36 cellular contexts compared by ENCODE assay signal in genomic region chr2:38502107-38502506, GRCh38.
DNase-seq lines count a peak whose midpoint lies in the region; ATAC-seq, FAIRE-seq and TF ChIP-seq lines count a peak whose summit lies in the region.
"Had no signal": no experiment of that assay in that cellular context is flagged by ENCODE, and none has a peak within 500 bp of the region (broad histone marks: within the 10 kb centered on the region; RNA-seq: fewer than 3 reads in every experiment).

No MANE protein-coding gene starts in this region.

- dilution Hi-C loops in mammary epithelial cell (cut with HindIII; ENCODE audit: low sequenced_read_pairs), result no loop called here

- TF ChIP-seq EP300 in HepG2 (IDR thresholded peaks at IDR 0.05; ENCODE audit: low read depth in 2 of 2, low read length in 2 of 2) (no peak), HepG2 (CRISPR knock-in tag; IDR thresholded peaks at IDR 0.05; ENCODE audit: borderline replicate concordance) (no peak), K562 (IDR thresholded peaks at IDR 0.05; ENCODE audit: low read length) (no peak)

- no peak overlapping the region for H3K4me2 ChIP-seq in HepG2 (ENCODE audit: low read depth, low read length)
- H3K4me2 ChIP-seq in K562 (ENCODE audit: insufficient read depth, low read length), result no peak overlapping the region
- no peak overlapping the region for H3K4me2 ChIP-seq in mammary epithelial cell (ENCODE audit: insufficient read depth, low read depth, low read length)
- H3K4me2 ChIP-seq: A549; BLaER1; BLaER1 treated with 17β-estradiol and CSF1 and Interleukin-3, amounts not matched to agents 10 nM and 100 nM had no signal

- no peak for TF ChIP-seq POLR2A in HepG2 (IDR thresholded peaks at IDR 0.05; ENCODE audit: insufficient read depth in 1 of 2, low read depth in 2 of 2, low read length in 2 of 2)
- TF ChIP-seq POLR2A in right lobe of liver (IDR thresholded peaks at IDR 0.05), result no peak
- no peak for TF ChIP-seq POLR2A in K562 (conservative IDR thresholded peaks at IDR 0.05)

- 27% methylated on average over 1 of the region's 1 CpG for WGBS in HepG2 (ENCODE audit: low lambda C conversion rate)
- 80% methylated on average over 1 of the region's 1 CpG for WGBS in right lobe of liver (ENCODE audit: insufficient coverage, low coverage, low lambda C conversion rate, missing lambda C conversion rate)
- WGBS in K562 (ENCODE audit: insufficient coverage, low coverage, missing lambda C conversion rate), result 12% methylated on average over 1 of the region's 1 CpG
- WGBS in mammary epithelial cell (ENCODE audit: low coverage, missing lambda C conversion rate), result 67% methylated on average over 1 of the region's 1 CpG

- no peaks in the 10 kb centered on the region for H3K79me2 ChIP-seq in HepG2 (ENCODE audit: insufficient read depth, low read length)
- H3K79me2 ChIP-seq in K562 (ENCODE audit: control insufficient read depth, insufficient read depth, low read length), result no peaks in the 10 kb centered on the region
- H3K79me2 ChIP-seq in mammary epithelial cell (ENCODE audit: insufficient read depth, low read length), result no peaks in the 10 kb centered on the region

- POLR2A ChIA-PET in HepG2 (lab: Yijun Ruan, JAX), result interaction anchor here (0.6 kb wide), 1 partner anchor 191 kb away, joined by 6 read pairs; no protein-coding TSS in a partner anchor
- POLR2A ChIA-PET in HEK293 (lab: Yijun Ruan, JAX), result no interaction called here
- POLR2A ChIA-PET in K562 (lab: Yijun Ruan, JAX), result no interaction called here

- H3K36me3 Mint-ChIP-seq in nephron (ENCODE audit: low read depth), result no peaks in the 10 kb centered on the region
- H3K36me3 Mint-ChIP-seq: CD4-positive, CD25-positive, alpha-beta regulatory T cell; CD8-positive, alpha-beta T cell had no signal

- H3K9me3 ChIP-seq in HepG2 (ENCODE audit: low read length) (peaks cover 13% of the 10 kb centered on the region), right lobe of liver (no peaks in the 10 kb centered on the region), HEK293 (ENCODE audit: control insufficient read depth, insufficient read depth, low read depth, low read length) (no peaks in the 10 kb centered on the region), K562 (replicated peaks; ENCODE audit: control insufficient read depth, insufficient read depth, low read depth, low read length) (peaks cover 4% of the 10 kb centered on the region; the same call in 1 of the 2 replicates), mammary epithelial cell (replicated peaks; ENCODE audit: insufficient read depth, low read length) (no peaks in the 10 kb centered on the region)
- H3K9me3 ChIP-seq: BE2C had no signal

- H4K20me1 ChIP-seq in HepG2 (ENCODE audit: insufficient read depth, low read length) (no peaks in the 10 kb centered on the region), K562 (replicated peaks; ENCODE audit: control insufficient read depth, insufficient read depth, low read length) (no peaks in the 10 kb centered on the region), mammary epithelial cell (ENCODE audit: insufficient read depth, low read length) (no peaks in the 10 kb centered on the region)
- H4K20me1 ChIP-seq: BLaER1; BLaER1 treated with 17β-estradiol and CSF1 and Interleukin-3, amounts not matched to agents 10 nM and 100 nM had no signal

- H3K4me3 Mint-ChIP-seq in nephron, result no peak overlapping the region
- H3K4me3 Mint-ChIP-seq: B cell; CD14-positive monocyte; CD4-positive, alpha-beta memory T cell; CD4-positive, alpha-beta T cell; CD4-positive, CD25-positive, alpha-beta regulatory T cell; CD8-positive, alpha-beta memory T cell; CD8-positive, alpha-beta T cell had no signal

- H3K9ac ChIP-seq in HepG2 (ENCODE audit: insufficient read depth, low read depth, low read length) (no peak overlapping the region), K562 (ENCODE audit: insufficient read depth in 1 of 2, low read depth in 2 of 2, low read length in 2 of 2) (no peak overlapping the region), mammary epithelial cell (ENCODE audit: insufficient read depth, low read length) (no peak overlapping the region)
- H3K9ac ChIP-seq: BLaER1; BLaER1 treated with 17β-estradiol and CSF1 and Interleukin-3, amounts not matched to agents 10 nM and 100 nM had no signal

- H3K36me3 ChIP-seq in HepG2 (replicated peaks in 1 of 2; ENCODE audit: control insufficient read depth in 1 of 2, insufficient read depth in 2 of 2, low read length in 2 of 2) (no peaks in the 10 kb centered on the region), right lobe of liver (no peaks in the 10 kb centered on the region), HEK293 (ENCODE audit: control insufficient read depth in 2 of 2, insufficient read depth in 1 of 2, low read length in 2 of 2) (no peaks in the 10 kb centered on the region), K562 (ENCODE audit: control insufficient read depth, insufficient read depth, low read length) (no peaks in the 10 kb centered on the region), mammary epithelial cell (ENCODE audit: insufficient read depth, low read length) (no peaks in the 10 kb centered on the region)
- H3K36me3 ChIP-seq: BE2C; BLaER1; BLaER1 treated with 17β-estradiol and CSF1 and Interleukin-3, amounts not matched to agents 10 nM and 100 nM had no signal

- H3K4me1 ChIP-seq in HepG2 (ENCODE audit: insufficient read depth, low read length) (peaks cover 32% of the 10 kb centered on the region), right lobe of liver (peaks cover 0 to 19% (median 7%) of the 10 kb centered on the region in 4 donors), HEK293 (ENCODE audit: control insufficient read depth, insufficient read depth, low read length) (peaks cover 2% of the 10 kb centered on the region; the same call in 1 of the 2 replicates), K562 (replicated peaks in 1 of 2; ENCODE audit: control insufficient read depth in 2 of 2, insufficient read depth in 2 of 2, low read length in 2 of 2) (no peaks in the 10 kb centered on the region; a peak in 1 of 5 replicates), mammary epithelial cell (ENCODE audit: insufficient read depth, low read length) (peaks cover 9% of the 10 kb centered on the region)
- H3K4me1 ChIP-seq: BE2C had no signal

- FAIRE-seq in HepG2 (lab: Jason Lieb, UNC) (no peak), K562 (lab: Jason Lieb, UNC) (no peak)
- FAIRE-seq: A204.1, A549, D721Med had no signal

- H2AFZ ChIP-seq in HepG2 (ENCODE audit: low read length) (no peak overlapping the region), K562 (ENCODE audit: low read depth, low read length) (no peak overlapping the region), mammary epithelial cell (ENCODE audit: low read depth, low read length) (no peak overlapping the region)

- H3K27me3 Mint-ChIP-seq in nephron (ENCODE audit: low read depth), result peaks cover 5% of the 10 kb centered on the region

- H3K4me3 ChIP-seq in HepG2 (replicated peaks in 1 of 3; ENCODE audit: insufficient read depth in 1 of 3, low read depth in 2 of 3, low read length in 3 of 3) (no peak overlapping the region), right lobe of liver (no peak overlapping the region), HEK293 (ENCODE audit: low read depth, low read length) (no peak overlapping the region), K562 (no peak overlapping the region), mammary epithelial cell (replicated peaks in 1 of 3; ENCODE audit: insufficient read depth in 1 of 3, low read depth in 2 of 3, low read length in 3 of 3) (no peak overlapping the region)
- H3K4me3 ChIP-seq: A549; BLaER1; BLaER1 treated with 17β-estradiol and CSF1 and Interleukin-3, amounts not matched to agents 10 nM and 100 nM had no signal

- H3K27ac ChIP-seq in HepG2 (ENCODE audit: extremely low read length, insufficient read depth, low read length), result no peak overlapping the region
- no peak overlapping the region for H3K27ac ChIP-seq in right lobe of liver
- no peak overlapping the region for H3K27ac ChIP-seq in HEK293 (ENCODE audit: extremely low read depth, low read depth, low read length)
- no peak overlapping the region for H3K27ac ChIP-seq in K562 (ENCODE audit: extremely low read depth, low read depth, low read length)
- no peak overlapping the region for H3K27ac ChIP-seq in mammary epithelial cell (ENCODE audit: insufficient read depth, low read depth, low read length)
- H3K27ac ChIP-seq: 22Rv1; A549; BLaER1; BLaER1 treated with 17β-estradiol and CSF1 and Interleukin-3, amounts not matched to agents 10 nM and 100 nM; C4-2B had no signal

- H3K4me1 Mint-ChIP-seq in nephron, result peaks cover 73% of the 10 kb centered on the region
- H3K4me1 Mint-ChIP-seq: CD14-positive monocyte had no signal

- intact Hi-C loops in HepG2 (cut with micrococcal nuclease; ENCODE audit: unreplicated experiment) (no loop called here), right lobe of liver (cut with DNase I) (no loop called here), K562 (cut with micrococcal nuclease) (no loop called here), mammary epithelial cell (cut with micrococcal nuclease) (no loop called here)

- in situ Hi-C loops in HepG2 (cut with HindIII; ENCODE audit: extremely low pct_ligation_motif_present, low pct_unique_long_range_greater_than_20kb), result no loop called here
- in situ Hi-C loops in K562 (cut with MboI), result no loop called here
- in situ Hi-C loops in mammary epithelial cell (cut with MboI; ENCODE audit: low sequenced_read_pairs in 2 of 2), result loop anchor here in 1 of 2 donors (10.0 kb wide), 1 partner anchor 187 kb away; no protein-coding TSS in a partner anchor

- no peaks in the 10 kb centered on the region for H3K9me1 ChIP-seq in K562 (ENCODE audit: control insufficient read depth, insufficient read depth, low read length)

- H3K27me3 ChIP-seq in HepG2 (ENCODE audit: control insufficient read depth in 1 of 2, insufficient read depth in 2 of 2, low read length in 2 of 2) (no peaks in the 10 kb centered on the region), right lobe of liver (no peaks in the 10 kb centered on the region), K562 (ENCODE audit: control insufficient read depth in 2 of 2, insufficient read depth in 2 of 2, low read length in 2 of 2) (no peaks in the 10 kb centered on the region), mammary epithelial cell (ENCODE audit: insufficient read depth, low read length) (no peaks in the 10 kb centered on the region)
- H3K27me3 ChIP-seq: BE2C; BLaER1; BLaER1 treated with 17β-estradiol and CSF1 and Interleukin-3, amounts not matched to agents 10 nM and 100 nM had no signal

- H3K27ac Mint-ChIP-seq in nephron, result peak overlapping the region in 2 of 3 experiments; percentile 30 to 80
- H3K27ac Mint-ChIP-seq: B cell; CD14-positive monocyte; CD4-positive, alpha-beta memory T cell; CD4-positive, alpha-beta T cell; CD4-positive, CD25-positive, alpha-beta regulatory T cell; CD8-positive, alpha-beta memory T cell; CD8-positive, alpha-beta T cell had no signal

- TF ChIP-seq CTCF in HepG2 (CRISPR knock-in tag; IDR thresholded peaks at IDR 0.05), result no peak
- no peak for TF ChIP-seq CTCF in right lobe of liver (IDR thresholded peaks at IDR 0.05)
- no peak for TF ChIP-seq CTCF in HEK293 (tag by site-specific recombination; IDR thresholded peaks at IDR 0.05)
- TF ChIP-seq CTCF in K562 (IDR thresholded peaks at IDR 0.05 in 2 of 3, conservative IDR thresholded peaks at IDR 0.05 in 1 of 3; ENCODE audit: insufficient read depth in 2 of 3, low read depth in 1 of 3, low read length in 3 of 3), result no peak
- no peak for TF ChIP-seq CTCF in nephron (IDR thresholded peaks at IDR 0.05; ENCODE audit: unreplicated experiment in 3 of 3)
- no peak for TF ChIP-seq CTCF in mammary epithelial cell (conservative IDR thresholded peaks at IDR 0.05 in 1 of 2, IDR thresholded peaks at IDR 0.05 in 1 of 2; ENCODE audit: extremely low read depth in 1 of 2, insufficient read depth in 1 of 2, low read depth in 1 of 2, low read length in 2 of 2)

- no TSS peak for BruUV-seq in HepG2 (replicated peaks; lab: Mats Ljungman, UMichigan)
- BruUV-seq in K562 (replicated peaks; lab: Mats Ljungman, UMichigan), result no TSS peak
- no TSS peak for BruUV-seq in mammary epithelial cell (replicated peaks; lab: Mats Ljungman, UMichigan)

- TF ChIP-seq RAD21 in HepG2 (CRISPR knock-in tag; IDR thresholded peaks at IDR 0.05), result no peak
- TF ChIP-seq RAD21 in K562 (CRISPR knock-in tag; conservative IDR thresholded peaks at IDR 0.05 in 1 of 2, IDR thresholded peaks at IDR 0.05 in 1 of 2), result no peak

- H3K9me3 Mint-ChIP-seq in nephron, result peaks cover 9% of the 10 kb centered on the region
- H3K9me3 Mint-ChIP-seq: CD4-positive, alpha-beta T cell had no signal

- CTCF ChIA-PET in HepG2 (lab: Yijun Ruan, JAX; ENCODE audit: low intra/inter-chr PET ratio, low total read pairs) (no interaction called here), HEK293 (lab: Yijun Ruan, JAX) (interaction anchor here (0.6 kb wide), 1 partner anchor 159 kb away, joined by 3 read pairs; no protein-coding TSS in a partner anchor), K562 (lab: Yijun Ruan, JAX; ENCODE audit: low intra/inter-chr PET ratio) (no interaction called here), mammary epithelial cell (lab: Charles Lee; ENCODE audit: low non-redundant PET) (no interaction called here)

- DNase-seq in HepG2 (ENCODE audit: low spot score) (no peak), right lobe of liver (no peak), K562 (ENCODE audit: extremely low read depth in 1 of 4, low spot score in 3 of 4) (no peak), HK-2 (ENCODE audit: unreplicated experiment) (no peak), mammary epithelial cell (no peak)
- DNase-seq: 8988T; ACHN; AML-193; BE2C; C1 segment of cervical spinal cord; Caco-2; Calu3; CD4-positive, alpha-beta memory T cell; CD4-positive, alpha-beta T cell; CD4-positive, CD25-positive, alpha-beta regulatory T cell; CD8-positive, alpha-beta memory T cell; CD8-positive, alpha-beta T cell; COR-L47; DMS 273 treated with DMSO at 0.1 percent for 48 hours; DMS153; DMS53; DMS79; DMS79 treated with DMSO at 0.1 percent for 48 hours; DND-41 had no signal

- ATAC-seq in HepG2, result no peak
- ATAC-seq in right lobe of liver, result no peak
- ATAC-seq in K562, result no peak
- no peak for ATAC-seq in GM18498 (IDR thresholded peaks at IDR 0.05; ENCODE audit: unreplicated experiment)
- ATAC-seq: A549; CD8-positive, alpha-beta T cell had no signal
